ENCODE assay signal across 1 cellular context in the genomic region with DNA sequence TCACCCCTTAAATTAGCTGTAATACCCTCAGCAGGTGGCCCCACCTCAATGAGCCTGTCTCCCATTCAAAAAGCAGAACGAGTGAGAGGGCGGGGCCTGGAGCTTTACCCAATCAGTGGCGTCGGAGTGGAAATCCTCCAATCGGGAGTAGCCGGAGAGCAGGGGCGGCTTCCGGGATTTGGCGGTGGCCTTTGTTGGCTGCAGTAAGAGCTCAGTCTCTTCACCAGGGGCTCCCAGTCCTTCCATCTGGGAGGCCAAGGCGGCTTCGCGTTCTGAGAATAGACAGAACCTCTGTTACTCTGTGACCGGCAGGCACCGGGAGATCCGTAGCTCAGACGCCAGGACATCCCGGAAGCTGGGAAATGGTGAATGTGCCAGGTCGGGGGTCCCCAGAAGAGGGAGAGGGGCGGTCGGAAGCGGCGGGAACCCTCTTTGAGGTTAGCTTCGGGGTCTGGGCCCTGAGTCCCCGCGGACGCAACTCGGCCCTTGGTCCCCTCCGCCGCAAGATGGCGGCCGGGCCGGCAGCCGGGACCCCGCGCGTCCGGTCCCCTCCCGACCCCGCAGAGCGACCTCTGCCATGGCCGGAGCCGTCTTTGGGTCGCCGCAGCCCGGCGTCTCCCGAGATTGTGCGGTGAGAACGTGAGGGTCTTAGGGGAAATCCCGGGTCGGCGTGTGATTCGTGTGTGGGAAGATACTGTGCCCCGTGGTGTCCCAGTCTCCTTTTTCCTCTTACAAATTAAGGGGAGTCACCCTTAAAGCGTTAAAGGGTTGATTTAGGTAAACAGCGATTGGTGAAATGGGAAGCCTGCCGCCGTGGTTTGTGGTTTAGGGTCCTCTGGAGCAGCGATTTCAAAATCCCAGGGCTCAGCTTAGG.
TF ChIP-seq lines count a peak whose summit lies in the region.

No MANE protein-coding gene starts in this region.

TF ChIP-seq in HepG2, 621 proteins besides CTCF, POLR2A, EP300 and RAD21 (continued from another document and continues in another):
- TF ChIP-seq, protein P1, sequence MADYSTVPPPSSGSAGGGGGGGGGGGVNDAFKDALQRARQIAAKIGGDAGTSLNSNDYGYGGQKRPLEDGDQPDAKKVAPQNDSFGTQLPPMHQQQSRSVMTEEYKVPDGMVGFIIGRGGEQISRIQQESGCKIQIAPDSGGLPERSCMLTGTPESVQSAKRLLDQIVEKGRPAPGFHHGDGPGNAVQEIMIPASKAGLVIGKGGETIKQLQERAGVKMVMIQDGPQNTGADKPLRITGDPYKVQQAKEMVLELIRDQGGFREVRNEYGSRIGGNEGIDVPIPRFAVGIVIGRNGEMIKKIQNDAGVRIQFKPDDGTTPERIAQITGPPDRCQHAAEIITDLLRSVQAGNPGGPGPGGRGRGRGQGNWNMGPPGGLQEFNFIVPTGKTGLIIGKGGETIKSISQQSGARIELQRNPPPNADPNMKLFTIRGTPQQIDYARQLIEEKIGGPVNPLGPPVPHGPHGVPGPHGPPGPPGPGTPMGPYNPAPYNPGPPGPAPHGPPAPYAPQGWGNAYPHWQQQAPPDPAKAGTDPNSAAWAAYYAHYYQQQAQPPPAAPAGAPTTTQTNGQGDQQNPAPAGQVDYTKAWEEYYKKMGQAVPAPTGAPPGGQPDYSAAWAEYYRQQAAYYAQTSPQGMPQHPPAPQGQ (CRISPR knock-in tag; IDR thresholded peaks at IDR 0.05; ENCODE audit: borderline replicate concordance): no peak
- TF ChIP-seq ATF7 (IDR thresholded peaks at IDR 0.05) (no peak), ATF7 (CRISPR knock-in tag; IDR thresholded peaks at IDR 0.05) (no peak; the same call in 1 of the 2 replicates), ZNF879 (CRISPR knock-in tag; IDR thresholded peaks at IDR 0.05) (peak; percentile 67; the same call in 1 of the 2 replicates), RARG (CRISPR knock-in tag; IDR thresholded peaks at IDR 0.05; ENCODE audit: low read depth) (no peak), GATAD1 (CRISPR knock-in tag; IDR thresholded peaks at IDR 0.05) (peak; percentile 62), HNRNPLL (IDR thresholded peaks at IDR 0.05; ENCODE audit: low read depth, low read length, poor library complexity, severe bottlenecking) (peak; percentile 61), CC2D1A (CRISPR knock-in tag; IDR thresholded peaks at IDR 0.05) (no peak), TCF7 (IDR thresholded peaks at IDR 0.05; ENCODE audit: low read depth) (no peak), SAFB2 (CRISPR knock-in tag; IDR thresholded peaks at IDR 0.05; ENCODE audit: borderline replicate concordance, low read depth) (peak; percentile 95), MXI1 (IDR thresholded peaks at IDR 0.05; ENCODE audit: borderline replicate concordance, low read depth, low read length) (0 out of 3 replicates have a peak, but pooled peaks have one; percentile 53), ERF (CRISPR knock-in tag; IDR thresholded peaks at IDR 0.05) (peak; percentile 88; the same call in 1 of the 2 replicates), PRPF4 (IDR thresholded peaks at IDR 0.05; ENCODE audit: low read depth, low read length, poor library complexity, severe bottlenecking) (no peak), NAIF1 (CRISPR knock-in tag; IDR thresholded peaks at IDR 0.05; ENCODE audit: borderline replicate concordance) (peak; percentile 88; the same call in 1 of the 2 replicates), ASH2L (IDR thresholded peaks at IDR 0.05; ENCODE audit: insufficient read length, low read depth, low read length) (peak; percentile 86), FIP1L1 (IDR thresholded peaks at IDR 0.05; ENCODE audit: borderline replicate concordance, insufficient read depth, low read depth, low read length) (peak; percentile 96; the same call in 1 of the 2 replicates), ZNF570 (CRISPR knock-in tag; IDR thresholded peaks at IDR 0.05; ENCODE audit: borderline replicate concordance) (no peak), SIX4 (CRISPR knock-in tag; IDR thresholded peaks at IDR 0.05) (peak; percentile 10), CEBPG (CRISPR knock-in tag; IDR thresholded peaks at IDR 0.05) (peak; percentile 12; the same call in 1 of the 2 replicates), ZNF251 (CRISPR knock-in tag; IDR thresholded peaks at IDR 0.05) (0 out of 2 replicates have a peak, but pooled peaks have one; percentile 26), TEAD2 (CRISPR knock-in tag; IDR thresholded peaks at IDR 0.05) (0 out of 2 replicates have a peak, but pooled peaks have one; percentile 80), NPAS2 (CRISPR knock-in tag; IDR thresholded peaks at IDR 0.05; ENCODE audit: borderline replicate concordance) (no peak), ZNF530 (CRISPR knock-in tag; IDR thresholded peaks at IDR 0.05; ENCODE audit: low read depth) (no peak), KAT7 (CRISPR knock-in tag; IDR thresholded peaks at IDR 0.05; ENCODE audit: borderline replicate concordance) (peak; percentile 90), CAMTA2 (CRISPR knock-in tag; IDR thresholded peaks at IDR 0.05; ENCODE audit: borderline replicate concordance) (no peak; the same call in 1 of the 2 replicates), RORA (CRISPR knock-in tag; IDR thresholded peaks at IDR 0.05) (0 out of 2 replicates have a peak, but pooled peaks have one; percentile 86), HOXA5 (CRISPR knock-in tag; IDR thresholded peaks at IDR 0.05) (peak; percentile 98), ZNF891 (CRISPR knock-in tag; IDR thresholded peaks at IDR 0.05) (peak; percentile 95), REL (CRISPR knock-in tag; conservative IDR thresholded peaks at IDR 0.05) (peak; percentile 77; the same call in 1 of the 2 replicates), HNRNPH1 (optimal IDR thresholded peaks at IDR 0.05; ENCODE audit: low read depth, low read length) (peak; percentile 81), DR1 (CRISPR knock-in tag; IDR thresholded peaks at IDR 0.05) (peak; percentile 85), CSRNP2 (CRISPR knock-in tag; conservative IDR thresholded peaks at IDR 0.05; ENCODE audit: low read depth) (0 out of 2 replicates have a peak, but pooled peaks have one; percentile 49), PHF21A (CRISPR knock-in tag; IDR thresholded peaks at IDR 0.05) (peak; percentile 84; the same call in 1 of the 2 replicates), ZNF670 (CRISPR knock-in tag; IDR thresholded peaks at IDR 0.05; ENCODE audit: borderline replicate concordance) (no peak), MED13 (CRISPR knock-in tag; IDR thresholded peaks at IDR 0.05) (peak; percentile 86), HBP1 (CRISPR knock-in tag; IDR thresholded peaks at IDR 0.05; ENCODE audit: low read depth) (peak; percentile 73), SNAPC2 (CRISPR knock-in tag; IDR thresholded peaks at IDR 0.05) (peak; percentile 58; the same call in 1 of the 2 replicates), ZNF567 (CRISPR knock-in tag; IDR thresholded peaks at IDR 0.05; ENCODE audit: borderline replicate concordance) (0 out of 2 replicates have a peak, but pooled peaks have one; percentile 73), HDAC1 (CRISPR knock-in tag; IDR thresholded peaks at IDR 0.05) (peak; percentile 82), ZMAT3 (CRISPR knock-in tag; conservative IDR thresholded peaks at IDR 0.05) (peak; percentile 87), CBFB (CRISPR knock-in tag; IDR thresholded peaks at IDR 0.05) (peak; percentile 83), ZNF180 (CRISPR knock-in tag; IDR thresholded peaks at IDR 0.05; ENCODE audit: borderline replicate concordance, low read depth) (peak; percentile 94; the same call in 1 of the 2 replicates), ZBTB8A (CRISPR knock-in tag; IDR thresholded peaks at IDR 0.05; ENCODE audit: borderline replicate concordance, low read depth) (peak; percentile 92; the same call in 1 of the 2 replicates), IKZF4 (CRISPR knock-in tag; IDR thresholded peaks at IDR 0.05; ENCODE audit: borderline replicate concordance, low read depth, not compliant biosample characterization) (peak; percentile 40), FOXM1 (CRISPR knock-in tag; IDR thresholded peaks at IDR 0.05) (peak; percentile 65; the same call in 1 of the 2 replicates), THYN1 (CRISPR knock-in tag; IDR thresholded peaks at IDR 0.05; ENCODE audit: borderline replicate concordance, low read depth) (peak; percentile 97), RFXANK (CRISPR knock-in tag; IDR thresholded peaks at IDR 0.05) (0 out of 2 replicates have a peak, but pooled peaks have one; percentile 20), ZNF232 (CRISPR knock-in tag; IDR thresholded peaks at IDR 0.05; ENCODE audit: borderline replicate concordance) (peak; percentile 94), ATM (IDR thresholded peaks at IDR 0.05; ENCODE audit: borderline replicate concordance) (no peak), KDM6A (CRISPR knock-in tag; IDR thresholded peaks at IDR 0.05; ENCODE audit: low read depth) (no peak), RAD51 (IDR thresholded peaks at IDR 0.05; ENCODE audit: borderline replicate concordance) (no peak), TOE1 (CRISPR knock-in tag; IDR thresholded peaks at IDR 0.05) (no peak; the same call in 1 of the 2 replicates), TAF15 (IDR thresholded peaks at IDR 0.05; ENCODE audit: low read depth, low read length, poor library complexity, severe bottlenecking) (peak; percentile 89), ZNF737 (CRISPR knock-in tag; IDR thresholded peaks at IDR 0.05; ENCODE audit: borderline replicate concordance) (peak; percentile 61; the same call in 1 of the 2 replicates), ONECUT2 (CRISPR knock-in tag; IDR thresholded peaks at IDR 0.05) (peak; percentile 47; the same call in 1 of the 2 replicates), ZSCAN29 (CRISPR knock-in tag; conservative IDR thresholded peaks at IDR 0.05) (peak; percentile 82), ZNF709 (CRISPR knock-in tag; IDR thresholded peaks at IDR 0.05) (peak; percentile 64)
- TF ChIP-seq, protein P2, sequence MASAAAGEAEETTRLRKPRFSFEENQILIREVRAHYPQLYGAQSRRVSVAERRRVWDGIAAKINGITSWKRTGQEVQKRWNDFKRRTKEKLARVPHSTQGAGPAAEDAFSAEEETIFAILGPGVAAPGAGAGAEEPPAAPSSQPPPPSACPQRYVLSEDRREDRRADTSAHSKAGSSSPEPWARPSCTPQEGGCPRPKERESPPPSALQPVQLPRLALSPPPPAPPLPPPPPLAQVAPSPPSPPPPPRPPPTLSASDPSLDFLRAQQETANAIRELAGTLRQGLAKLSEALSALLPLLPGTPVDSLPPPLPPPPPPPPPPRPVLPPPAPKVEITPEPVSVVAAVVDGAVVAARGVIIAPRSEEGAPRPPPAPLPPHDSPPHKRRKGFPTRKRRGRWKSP (CRISPR knock-in tag; IDR thresholded peaks at IDR 0.05): 0 out of 2 replicates have a peak, but pooled peaks have one; percentile 16
- TF ChIP-seq, protein P3, sequence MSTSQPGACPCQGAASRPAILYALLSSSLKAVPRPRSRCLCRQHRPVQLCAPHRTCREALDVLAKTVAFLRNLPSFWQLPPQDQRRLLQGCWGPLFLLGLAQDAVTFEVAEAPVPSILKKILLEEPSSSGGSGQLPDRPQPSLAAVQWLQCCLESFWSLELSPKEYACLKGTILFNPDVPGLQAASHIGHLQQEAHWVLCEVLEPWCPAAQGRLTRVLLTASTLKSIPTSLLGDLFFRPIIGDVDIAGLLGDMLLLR (CRISPR knock-in tag; IDR thresholded peaks at IDR 0.05): peak; percentile 87
- TF ChIP-seq, protein P4, sequence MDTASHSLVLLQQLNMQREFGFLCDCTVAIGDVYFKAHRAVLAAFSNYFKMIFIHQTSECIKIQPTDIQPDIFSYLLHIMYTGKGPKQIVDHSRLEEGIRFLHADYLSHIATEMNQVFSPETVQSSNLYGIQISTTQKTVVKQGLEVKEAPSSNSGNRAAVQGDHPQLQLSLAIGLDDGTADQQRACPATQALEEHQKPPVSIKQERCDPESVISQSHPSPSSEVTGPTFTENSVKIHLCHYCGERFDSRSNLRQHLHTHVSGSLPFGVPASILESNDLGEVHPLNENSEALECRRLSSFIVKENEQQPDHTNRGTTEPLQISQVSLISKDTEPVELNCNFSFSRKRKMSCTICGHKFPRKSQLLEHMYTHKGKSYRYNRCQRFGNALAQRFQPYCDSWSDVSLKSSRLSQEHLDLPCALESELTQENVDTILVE (CRISPR knock-in tag; IDR thresholded peaks at IDR 0.05): peak; percentile 87; the same call in 1 of the 2 replicates
- TF ChIP-seq, protein P5, sequence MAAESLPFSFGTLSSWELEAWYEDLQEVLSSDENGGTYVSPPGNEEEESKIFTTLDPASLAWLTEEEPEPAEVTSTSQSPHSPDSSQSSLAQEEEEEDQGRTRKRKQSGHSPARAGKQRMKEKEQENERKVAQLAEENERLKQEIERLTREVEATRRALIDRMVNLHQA (CRISPR knock-in tag; IDR thresholded peaks at IDR 0.05): no peak
- TF ChIP-seq, protein P6, sequence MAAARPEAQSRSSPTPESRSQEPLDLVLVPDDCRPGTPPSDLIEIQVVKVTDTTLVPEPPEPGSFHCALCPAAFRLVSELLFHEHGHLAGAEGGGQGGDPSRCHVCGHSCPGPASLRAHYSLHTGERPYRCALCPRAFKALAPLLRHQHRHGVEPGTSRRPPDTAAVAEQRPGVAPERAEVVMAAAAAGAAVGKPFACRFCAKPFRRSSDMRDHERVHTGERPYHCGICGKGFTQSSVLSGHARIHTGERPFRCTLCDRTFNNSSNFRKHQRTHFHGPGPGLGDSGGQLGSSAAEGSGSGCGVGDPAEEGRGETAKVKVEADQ (CRISPR knock-in tag; IDR thresholded peaks at IDR 0.05; ENCODE audit: borderline replicate concordance): no peak
